2 cellular contexts compared by ENCODE assay signal in the genomic region with DNA sequence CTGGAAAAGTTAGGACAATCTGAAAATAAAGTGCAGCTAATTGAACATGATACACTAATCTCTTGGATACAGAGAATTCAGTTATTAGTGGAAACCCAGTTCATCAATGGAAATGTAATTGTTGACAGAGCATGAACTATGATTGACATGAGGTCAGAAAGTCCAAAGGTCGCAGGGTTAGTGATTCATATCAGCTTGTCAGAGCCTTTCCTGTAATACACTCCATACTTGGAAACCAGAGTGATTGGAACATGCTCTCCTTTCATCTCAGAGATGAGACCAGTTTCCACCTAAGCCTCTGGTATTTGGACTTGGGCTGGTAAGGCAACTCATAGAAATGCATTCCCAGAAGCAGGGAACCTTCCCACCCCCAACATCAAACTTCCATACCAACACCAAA.
TF ChIP-seq lines count a peak whose summit lies in the region.

No MANE protein-coding gene starts in this region.

TF ChIP-seq in GM12878, 131 proteins besides CTCF, POLR2A, EP300 and RAD21:
- TF ChIP-seq, protein P1, sequence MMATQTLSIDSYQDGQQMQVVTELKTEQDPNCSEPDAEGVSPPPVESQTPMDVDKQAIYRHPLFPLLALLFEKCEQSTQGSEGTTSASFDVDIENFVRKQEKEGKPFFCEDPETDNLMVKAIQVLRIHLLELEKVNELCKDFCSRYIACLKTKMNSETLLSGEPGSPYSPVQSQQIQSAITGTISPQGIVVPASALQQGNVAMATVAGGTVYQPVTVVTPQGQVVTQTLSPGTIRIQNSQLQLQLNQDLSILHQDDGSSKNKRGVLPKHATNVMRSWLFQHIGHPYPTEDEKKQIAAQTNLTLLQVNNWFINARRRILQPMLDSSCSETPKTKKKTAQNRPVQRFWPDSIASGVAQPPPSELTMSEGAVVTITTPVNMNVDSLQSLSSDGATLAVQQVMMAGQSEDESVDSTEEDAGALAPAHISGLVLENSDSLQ (IDR thresholded peaks at IDR 0.05), result peak; percentile 31; the same call in 1 of the 2 replicates
- TF ChIP-seq MXI1 (IDR thresholded peaks at IDR 0.05; ENCODE audit: low read depth, low read length), result no peak

TF ChIP-seq in liver, 16 proteins besides CTCF, POLR2A, EP300 and RAD21:
- TF ChIP-seq JUND (IDR thresholded peaks at IDR 0.05) (peak; percentile 73 to 74), EGR1 (IDR thresholded peaks at IDR 0.05; ENCODE audit: low read depth in 2 of 2) (no peak), RXRA (IDR thresholded peaks at IDR 0.05) (peak; percentile 76 to 78), SP1 (IDR thresholded peaks at IDR 0.05) (peak; percentile 82), NR2F2 (IDR thresholded peaks at IDR 0.05) (peak; percentile 81), YY1 (IDR thresholded peaks at IDR 0.05) (peak; percentile 25), HNF4G (IDR thresholded peaks at IDR 0.05) (peak; percentile 75), FOXA1 (IDR thresholded peaks at IDR 0.05) (no peak), HNF4A (conservative IDR thresholded peaks at IDR 0.05) (peak; percentile 82 to 91), TAF1 (conservative IDR thresholded peaks at IDR 0.05) (no peak), MAX (IDR thresholded peaks at IDR 0.05) (peak; percentile 23), GABPA (IDR thresholded peaks at IDR 0.05 in 1 of 2, conservative IDR thresholded peaks at IDR 0.05 in 1 of 2) (no peak), FOXA2 (IDR thresholded peaks at IDR 0.05) (peak; percentile 29)
- TF ChIP-seq, protein P2, sequence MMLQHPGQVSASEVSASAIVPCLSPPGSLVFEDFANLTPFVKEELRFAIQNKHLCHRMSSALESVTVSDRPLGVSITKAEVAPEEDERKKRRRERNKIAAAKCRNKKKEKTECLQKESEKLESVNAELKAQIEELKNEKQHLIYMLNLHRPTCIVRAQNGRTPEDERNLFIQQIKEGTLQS (IDR thresholded peaks at IDR 0.05), result peak; percentile 41
- TF ChIP-seq, protein P3, sequence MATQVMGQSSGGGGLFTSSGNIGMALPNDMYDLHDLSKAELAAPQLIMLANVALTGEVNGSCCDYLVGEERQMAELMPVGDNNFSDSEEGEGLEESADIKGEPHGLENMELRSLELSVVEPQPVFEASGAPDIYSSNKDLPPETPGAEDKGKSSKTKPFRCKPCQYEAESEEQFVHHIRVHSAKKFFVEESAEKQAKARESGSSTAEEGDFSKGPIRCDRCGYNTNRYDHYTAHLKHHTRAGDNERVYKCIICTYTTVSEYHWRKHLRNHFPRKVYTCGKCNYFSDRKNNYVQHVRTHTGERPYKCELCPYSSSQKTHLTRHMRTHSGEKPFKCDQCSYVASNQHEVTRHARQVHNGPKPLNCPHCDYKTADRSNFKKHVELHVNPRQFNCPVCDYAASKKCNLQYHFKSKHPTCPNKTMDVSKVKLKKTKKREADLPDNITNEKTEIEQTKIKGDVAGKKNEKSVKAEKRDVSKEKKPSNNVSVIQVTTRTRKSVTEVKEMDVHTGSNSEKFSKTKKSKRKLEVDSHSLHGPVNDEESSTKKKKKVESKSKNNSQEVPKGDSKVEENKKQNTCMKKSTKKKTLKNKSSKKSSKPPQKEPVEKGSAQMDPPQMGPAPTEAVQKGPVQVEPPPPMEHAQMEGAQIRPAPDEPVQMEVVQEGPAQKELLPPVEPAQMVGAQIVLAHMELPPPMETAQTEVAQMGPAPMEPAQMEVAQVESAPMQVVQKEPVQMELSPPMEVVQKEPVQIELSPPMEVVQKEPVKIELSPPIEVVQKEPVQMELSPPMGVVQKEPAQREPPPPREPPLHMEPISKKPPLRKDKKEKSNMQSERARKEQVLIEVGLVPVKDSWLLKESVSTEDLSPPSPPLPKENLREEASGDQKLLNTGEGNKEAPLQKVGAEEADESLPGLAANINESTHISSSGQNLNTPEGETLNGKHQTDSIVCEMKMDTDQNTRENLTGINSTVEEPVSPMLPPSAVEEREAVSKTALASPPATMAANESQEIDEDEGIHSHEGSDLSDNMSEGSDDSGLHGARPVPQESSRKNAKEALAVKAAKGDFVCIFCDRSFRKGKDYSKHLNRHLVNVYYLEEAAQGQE (IDR thresholded peaks at IDR 0.05), result peak; percentile 55
- TF ChIP-seq, protein P4, sequence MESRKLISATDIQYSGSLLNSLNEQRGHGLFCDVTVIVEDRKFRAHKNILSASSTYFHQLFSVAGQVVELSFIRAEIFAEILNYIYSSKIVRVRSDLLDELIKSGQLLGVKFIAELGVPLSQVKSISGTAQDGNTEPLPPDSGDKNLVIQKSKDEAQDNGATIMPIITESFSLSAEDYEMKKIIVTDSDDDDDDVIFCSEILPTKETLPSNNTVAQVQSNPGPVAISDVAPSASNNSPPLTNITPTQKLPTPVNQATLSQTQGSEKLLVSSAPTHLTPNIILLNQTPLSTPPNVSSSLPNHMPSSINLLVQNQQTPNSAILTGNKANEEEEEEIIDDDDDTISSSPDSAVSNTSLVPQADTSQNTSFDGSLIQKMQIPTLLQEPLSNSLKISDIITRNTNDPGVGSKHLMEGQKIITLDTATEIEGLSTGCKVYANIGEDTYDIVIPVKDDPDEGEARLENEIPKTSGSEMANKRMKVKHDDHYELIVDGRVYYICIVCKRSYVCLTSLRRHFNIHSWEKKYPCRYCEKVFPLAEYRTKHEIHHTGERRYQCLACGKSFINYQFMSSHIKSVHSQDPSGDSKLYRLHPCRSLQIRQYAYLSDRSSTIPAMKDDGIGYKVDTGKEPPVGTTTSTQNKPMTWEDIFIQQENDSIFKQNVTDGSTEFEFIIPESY (IDR thresholded peaks at IDR 0.05), result peak; percentile 45
